Comparison of ENCODE assay signal across 17 cellular contexts in genomic region chr7:130615583-130615982, GRCh38. TPM values are rescaled to one million over a fixed set of nuclear protein-coding genes. Genes with fewer than 3 reads are reported as not detected.
DNase-seq lines count a peak whose midpoint lies in the region; ATAC-seq, FAIRE-seq and TF ChIP-seq lines count a peak whose summit lies in the region.
"Had no signal": no experiment of that assay in that cellular context is flagged by ENCODE, and none has a peak within 500 bp of the region (broad histone marks: within the 10 kb centered on the region; RNA-seq: fewer than 3 reads in every experiment).

No MANE protein-coding gene starts in this region.

- CTCF ChIA-PET in K562 (lab: Yijun Ruan, JAX; ENCODE audit: low intra/inter-chr PET ratio) = no interaction called here

- H3K36me3 ChIP-seq in right atrium auricular region (peaks cover 24% of the 10 kb centered on the region), K562 (ENCODE audit: control insufficient read depth, insufficient read depth, low read length) (peaks cover 38% of the 10 kb centered on the region), testis (ENCODE audit: low read depth, missing control alignments) (no peaks in the 10 kb centered on the region), lower lobe of right lung (peaks cover 29% of the 10 kb centered on the region)

- peaks cover 0 to 10% of the 10 kb centered on the region in 2 donors for H3K9me3 ChIP-seq in right atrium auricular region
- no peaks in the 10 kb centered on the region for H3K9me3 ChIP-seq in K562 (replicated peaks; ENCODE audit: control insufficient read depth, insufficient read depth, low read depth, low read length)
- no peaks in the 10 kb centered on the region for H3K9me3 ChIP-seq in testis
- H3K9me3 ChIP-seq in lower lobe of right lung = no peaks in the 10 kb centered on the region

- no peak for FAIRE-seq in K562 (lab: Jason Lieb, UNC)
- FAIRE-seq: GM12878, HTR-8/SVneo had no signal

- TF ChIP-seq RAD21 in K562 (CRISPR knock-in tag; conservative IDR thresholded peaks at IDR 0.05 in 1 of 2, IDR thresholded peaks at IDR 0.05 in 1 of 2) = no peak

- no peaks in the 10 kb centered on the region for H3K9me1 ChIP-seq in K562 (ENCODE audit: control insufficient read depth, insufficient read depth, low read length)

- POLR2A ChIA-PET in K562 (lab: Yijun Ruan, JAX) = no interaction called here

- no peak for TF ChIP-seq POLR2A in K562 (conservative IDR thresholded peaks at IDR 0.05)
- no peak for TF ChIP-seq POLR2A in testis (IDR thresholded peaks at IDR 0.05)

- TF ChIP-seq EP300 in K562 (IDR thresholded peaks at IDR 0.05; ENCODE audit: low read length) = no peak

- TF ChIP-seq CTCF in right atrium auricular region (IDR thresholded peaks at IDR 0.05) (no peak), K562 (IDR thresholded peaks at IDR 0.05 in 2 of 3, conservative IDR thresholded peaks at IDR 0.05 in 1 of 3; ENCODE audit: insufficient read depth in 2 of 3, low read depth in 1 of 3, low read length in 3 of 3) (no peak), testis (IDR thresholded peaks at IDR 0.05) (no peak), lower lobe of right lung (IDR thresholded peaks at IDR 0.05) (no peak), GM13976 (IDR thresholded peaks at IDR 0.05; ENCODE audit: borderline replicate concordance, control extremely low read depth, extremely low read depth, insufficient read depth, missing control alignments) (no peak)

- no peak overlapping the region for H3K9ac ChIP-seq in K562 (ENCODE audit: insufficient read depth in 1 of 2, low read depth in 2 of 2, low read length in 2 of 2)
- H3K9ac ChIP-seq: BLaER1 treated with 17β-estradiol and CSF1 and Interleukin-3, amounts not matched to agents 10 nM and 100 nM; GM23248 had no signal

- no peak for DNase-seq in Right ventricle myocardium inferior (ENCODE audit: missing footprints)
- no peak for DNase-seq in right atrium auricular region (ENCODE audit: low spot score)
- DNase-seq in K562 (ENCODE audit: extremely low read depth in 1 of 4, low spot score in 3 of 4) = no peak
- DNase-seq in left lobe of liver (ENCODE audit: low spot score) = peak; percentile 58
- DNase-seq in testis = peak; percentile 21
- DNase-seq in lower lobe of right lung = no peak
- DNase-seq in GM13976 (ENCODE audit: low spot score) = no peak
- DNase-seq: 8988T; AML-193; Calu3; CD4-positive, CD25-positive, alpha-beta regulatory T cell; DMS 273 treated with DMSO at 0.1 percent for 48 hours; GM23248 had no signal

- H3K27ac ChIP-seq in right atrium auricular region = no peak overlapping the region
- no peak overlapping the region for H3K27ac ChIP-seq in K562 (ENCODE audit: extremely low read depth, low read depth, low read length)
- H3K27ac ChIP-seq in testis = no peak overlapping the region
- H3K27ac ChIP-seq in lower lobe of right lung = no peak overlapping the region
- H3K27ac ChIP-seq: BLaER1 treated with 17β-estradiol and CSF1 and Interleukin-3, amounts not matched to agents 10 nM and 100 nM; GM23248 had no signal

- H2AFZ ChIP-seq in K562 (ENCODE audit: low read depth, low read length) = no peak overlapping the region
- H2AFZ ChIP-seq: GM23248 had no signal

- no peaks in the 10 kb centered on the region for H3K4me1 ChIP-seq in right atrium auricular region
- no peaks in the 10 kb centered on the region for H3K4me1 ChIP-seq in K562 (replicated peaks in 1 of 2; ENCODE audit: control insufficient read depth in 2 of 2, insufficient read depth in 2 of 2, low read length in 2 of 2)
- no peaks in the 10 kb centered on the region for H3K4me1 ChIP-seq in testis
- no peaks in the 10 kb centered on the region for H3K4me1 ChIP-seq in lower lobe of right lung
- H3K4me1 ChIP-seq: BLaER1 treated with 17β-estradiol and CSF1 and Interleukin-3, amounts not matched to agents 10 nM and 100 nM had no signal

- in situ Hi-C loops in K562 (cut with MboI) (no loop called here), GM13976 (cut with MboI; ENCODE audit: low sequenced_read_pairs, unreplicated experiment) (no loop called here)

- intact Hi-C loops in Right ventricle myocardium inferior (cut with DNase I) = no loop called here
- intact Hi-C loops in K562 (cut with micrococcal nuclease) = no loop called here
- intact Hi-C loops in testis (cut with DNase I; ENCODE audit: low total_unique reads) = no loop called here
- intact Hi-C loops in lower lobe of right lung (cut with DNase I) = no loop called here

- H3K4me3 ChIP-seq in right atrium auricular region (no peak overlapping the region), K562 (no peak overlapping the region), testis (no peak overlapping the region), lower lobe of right lung (no peak overlapping the region)
- H3K4me3 ChIP-seq: BLaER1 treated with 17β-estradiol and CSF1 and Interleukin-3, amounts not matched to agents 10 nM and 100 nM; GM12878; GM23248 had no signal

- no peaks in the 10 kb centered on the region for H3K79me2 ChIP-seq in K562 (ENCODE audit: control insufficient read depth, insufficient read depth, low read length)

- no TSS peak for BruUV-seq in K562 (replicated peaks; lab: Mats Ljungman, UMichigan)

- WGBS in K562 (ENCODE audit: insufficient coverage, low coverage, missing lambda C conversion rate) = 82% methylated on average over 2 of the region's 2 CpGs
- WGBS in testis, 2 donors = 54 to 86% methylated on average over 2 of the region's 2 CpGs

- no peaks in the 10 kb centered on the region for H3K27me3 ChIP-seq in right atrium auricular region
- H3K27me3 ChIP-seq in K562 (ENCODE audit: control insufficient read depth in 2 of 2, insufficient read depth in 2 of 2, low read length in 2 of 2) = no peaks in the 10 kb centered on the region
- no peaks in the 10 kb centered on the region for H3K27me3 ChIP-seq in testis
- H3K27me3 ChIP-seq in lower lobe of right lung (ENCODE audit: low read depth) = no peaks in the 10 kb centered on the region
- H3K27me3 ChIP-seq: BLaER1 treated with 17β-estradiol and CSF1 and Interleukin-3, amounts not matched to agents 10 nM and 100 nM had no signal

- H3K4me2 ChIP-seq in K562 (ENCODE audit: insufficient read depth, low read length) = no peak overlapping the region
- H3K4me2 ChIP-seq: BLaER1 treated with 17β-estradiol and CSF1 and Interleukin-3, amounts not matched to agents 10 nM and 100 nM had no signal

- ATAC-seq in Right ventricle myocardium inferior (peak; percentile 89), K562 (no peak), left lobe of liver (peak; percentile 100), lower lobe of right lung (no peak)
- ATAC-seq: GM12878, HCT116 had no signal

- no peaks in the 10 kb centered on the region for H4K20me1 ChIP-seq in K562 (replicated peaks; ENCODE audit: control insufficient read depth, insufficient read depth, low read length)
- H4K20me1 ChIP-seq: BLaER1 treated with 17β-estradiol and CSF1 and Interleukin-3, amounts not matched to agents 10 nM and 100 nM had no signal

RNA-seq across cellular contexts. Expression of gene COPG2, which starts 53.0 kb away (rescaled TPM):
- total RNA-seq in Right ventricle myocardium inferior (17.9 TPM), right atrium auricular region (10 to 100 TPM; 13.1 to 19.3 TPM), K562 (2014; rRNA removed) (25.5 and 27.3 TPM in 2 replicates), K562 (2014; rRNA removed; fragmentation: Illumina TruSeq; extraction: Trizol) (32.5 and 37.4 TPM in 2 replicates), K562 (2015; rRNA removed; fragmentation: Illumina TruSeq; extraction: Trizol) (28.5 and 28.7 TPM in 2 replicates), K562 (2021) (42.4 and 43.0 TPM in 2 replicates), left lobe of liver (5.4 TPM), testis (10 to 100 TPM; 41.8 to 51.0 TPM), lower lobe of right lung (16.9 TPM)
- 46.4 and 63.0 TPM in 2 replicates for total RNA-seq in K562 (2011; cell fraction: chromatin; rRNA removed; ENCODE audit: low replicate concordance)
- 30.0 and 31.3 TPM in 2 replicates for total RNA-seq in K562 (2011; cell fraction: nucleolus; rRNA removed)
- total RNA-seq in K562 (2011; cell fraction: nucleoplasm; rRNA removed) = 43.2 and 43.4 TPM in 2 replicates
- polyA plus RNA-seq in K562 (2011; rRNA removed) (104 and 105 TPM in 2 replicates), K562 (2014; fragmentation: Illumina TruSeq; extraction: Trizol) (52.5 and 54.4 TPM in 2 replicates), K562 (2014; fragmentation: Nextera tagmentation; extraction: Ambion mirVana) (1 to 10 TPM; 6.6 to 9.0 TPM), K562 (2014; rRNA removed) (38.4 and 39.9 TPM in 2 replicates), testis (ENCODE audit: insufficient read depth, low read depth, low replicate concordance) (44.2 TPM)
- 40.8 and 85.8 TPM in 2 replicates for polyA plus RNA-seq in K562 (2011; cell fraction: cytosol; rRNA removed)
- 23.4 and 45.2 TPM in 2 replicates for polyA plus RNA-seq in K562 (2011; cell fraction: nucleus; rRNA removed)
- 41.5 and 44.6 TPM in 2 replicates for polyA plus RNA-seq in K562 (2012)
- 161 and 193 TPM in 2 replicates for polyA minus RNA-seq in K562 (2011; rRNA and poly(A)+ RNA removed)
- polyA minus RNA-seq in K562 (2011; cell fraction: cytosol; rRNA and poly(A)+ RNA removed) = 47.4 and 51.4 TPM in 2 replicates
- polyA minus RNA-seq in K562 (2011; cell fraction: nucleus; rRNA and poly(A)+ RNA removed) = 17.8 and 51.9 TPM in 2 replicates

Comparison
In these comparisons a context has a peak if more than half of its experiments do, and no peak if none do; other contexts are left out.
1. ATAC-seq: peak in Right ventricle myocardium inferior (single experiment) and left lobe of liver (single experiment); none in K562 (single experiment) and lower lobe of right lung (0 of 2).
2. DNase-seq: peak in left lobe of liver (single experiment) and testis (single experiment); none in Right ventricle myocardium inferior (single experiment), right atrium auricular region (single experiment), K562 (0 of 4), lower lobe of right lung (single experiment) and GM13976 (single experiment).